8 cellular contexts compared by ENCODE assay signal in genomic region chrX:109732780-109733657, GRCh38. TPM values are rescaled to one million over a fixed set of nuclear protein-coding genes. Genes with fewer than 3 reads are reported as not detected.
DNase-seq lines count a peak whose midpoint lies in the region; ATAC-seq and TF ChIP-seq lines count a peak whose summit lies in the region.

Gene ACSL4 (minus strand): TSS chrX:109733257. CDS start chrX:109683363, 49,894 bp downstream.

- H3K79me2 ChIP-seq in GM23248 (ENCODE audit: insufficient read depth): peaks cover 50% of the 10 kb centered on the region

- peak; percentile 98 to 99 for ATAC-seq in natural killer cell treated with Interleukin-12 subunit alpha and Interleukin-12 subunit beta and Interleukin-15 and Interleukin-18, amount 100 ng/mL, for 72 hours

- WGBS in GM23248 (ENCODE audit: low coverage in 1 of 2, low lambda C conversion rate in 2 of 2, missing lambda C conversion rate in 2 of 2), 2 experiments: 0 to 1% methylated on average over 16 to 23 of the region's 94 CpGs

- H3K36me3 Mint-ChIP-seq in natural killer cell treated with Interleukin-12 subunit alpha and Interleukin-12 subunit beta and Interleukin-15 and Interleukin-18, amount 100 ng/mL, for 72 hours: peaks cover 15% of the 10 kb centered on the region

- no peaks in the 10 kb centered on the region for H3K9me3 Mint-ChIP-seq in natural killer cell treated with Interleukin-12 subunit alpha and Interleukin-12 subunit beta and Interleukin-15 and Interleukin-18, amount 100 ng/mL, for 72 hours

- no peak for TF ChIP-seq CTCF in LNCaP clone FGC (IDR thresholded peaks at IDR 0.05; ENCODE audit: control insufficient read depth, extremely low read depth, insufficient read depth)

- peaks cover 0 to 2% of the 10 kb centered on the region in 2 donors for H3K27me3 Mint-ChIP-seq in natural killer cell treated with Interleukin-12 subunit alpha and Interleukin-12 subunit beta and Interleukin-15 and Interleukin-18, amount 100 ng/mL, for 72 hours

- H3F3A ChIP-seq in GM23248 (ENCODE audit: insufficient read depth): peaks cover 20% of the 10 kb centered on the region

- peaks cover 8% of the 10 kb centered on the region; the same call in 1 of the 2 replicates for H3K4me1 ChIP-seq in GM23248 (ENCODE audit: insufficient read depth)

- H3K27me3 ChIP-seq in GM23248 (replicated peaks; ENCODE audit: insufficient read depth): no peaks in the 10 kb centered on the region

- H3K9me3 ChIP-seq in GM23248 (ENCODE audit: low read depth): no peaks in the 10 kb centered on the region

- H3K27ac ChIP-seq in GM23248: peak within 1 kb of the TSS; percentile 80

- peak within 1 kb of the TSS; percentile 93 for H2AFZ ChIP-seq in GM23248

- H3K36me3 ChIP-seq in GM23248 (ENCODE audit: low read depth): no peaks in the 10 kb centered on the region

- peaks cover 18 to 30% of the 10 kb centered on the region in 2 donors for H3K4me1 Mint-ChIP-seq in natural killer cell treated with Interleukin-12 subunit alpha and Interleukin-12 subunit beta and Interleukin-15 and Interleukin-18, amount 100 ng/mL, for 72 hours (ENCODE audit: low read depth in 2 of 2)

- peak within 1 kb of the TSS; percentile 88 for H3K4me2 ChIP-seq in GM23248 (ENCODE audit: unreplicated experiment)

- peak within 1 kb of the TSS; percentile 92 for H3K4me3 Mint-ChIP-seq in natural killer cell treated with Interleukin-12 subunit alpha and Interleukin-12 subunit beta and Interleukin-15 and Interleukin-18, amount 100 ng/mL, for 72 hours

- H3K4me3 ChIP-seq in GM23248 (peak within 1 kb of the TSS; percentile 95), LNCaP clone FGC (ENCODE audit: low read depth, low read length) (peak within 1 kb of the TSS; percentile 49)

- no peaks in the 10 kb centered on the region for H4K20me1 ChIP-seq in GM23248 (ENCODE audit: insufficient read depth)

- peak within 1 kb of the TSS; percentile 89 to 91 for H3K27ac Mint-ChIP-seq in natural killer cell treated with Interleukin-12 subunit alpha and Interleukin-12 subunit beta and Interleukin-15 and Interleukin-18, amount 100 ng/mL, for 72 hours

- H3K9ac ChIP-seq in GM23248: peak within 1 kb of the TSS; percentile 93

- in situ Hi-C loops in GM23248 (cut with MboI): no loop called here

- peak; percentile 47 for DNase-seq in DMS79 treated with DMSO at 0.1 percent for 48 hours (lab: John Stamatoyannopoulos, UW)
- peak; percentile 88 for DNase-seq in GM23248
- no peak for DNase-seq in LNCaP clone FGC (ENCODE audit: low read depth)
- peak; percentile 50 to 59 for DNase-seq in SHP77 (lab: John Stamatoyannopoulos, UW)
- peak; percentile 77 for DNase-seq in activated T-helper 9 cell treated with anti-CD3 and anti-CD28 coated beads, Interleukin-2, amount 50 U/mL, for 16 hours (ENCODE audit: low read depth)
- DNase-seq in fibroblast of peridontal ligament (ENCODE audit: extremely low read depth): peak; percentile 68
- DNase-seq in natural killer cell treated with Interleukin-12 subunit alpha and Interleukin-12 subunit beta and Interleukin-15 and Interleukin-18, amount 100 ng/mL, for 72 hours (ENCODE audit: low spot score): peak; percentile 94
- peak; percentile 82 for DNase-seq in stimulated activated naive CD4-positive, alpha-beta T cell treated with Interleukin-2 at 50 U/mL for 16 hours (lab: John Stamatoyannopoulos, UW)

- H3K9me2 ChIP-seq in GM23248 (ENCODE audit: insufficient read depth): no peaks in the 10 kb centered on the region

RNA-seq across cellular contexts. Expression of gene ACSL4, which starts in this region (rescaled TPM):
- total RNA-seq in GM23248 (2014; rRNA removed; shearing (Covaris generic)): 68.2 and 81.7 TPM in 2 replicates
- 33.2 and 33.9 TPM in 2 replicates for polyA plus RNA-seq in GM23248 (2016; fragmentation: Nextera tagmentation; extraction: Ambion mirVana)
- 10 to 100 TPM; 60.2 to 79.4 TPM for total RNA-seq in natural killer cell treated with Interleukin-12 subunit alpha and Interleukin-12 subunit beta and Interleukin-15 and Interleukin-18, amount 100 ng/mL, for 72 hours
